ENCODE assay signal across 23 cellular contexts in genomic region chr6:145036236-145036635, GRCh38.
"Had no signal": no experiment of that assay in that cellular context is flagged by ENCODE, and none has a peak within 500 bp of the region (broad histone marks: within the 10 kb centered on the region; RNA-seq: fewer than 3 reads in every experiment).

No MANE protein-coding gene starts in this region.

- FAIRE-seq: RCC 7860 had no signal

- ATAC-seq: body of pancreas, PC-3 had no signal

- H3K9me3 Mint-ChIP-seq: activated CD4-positive, alpha-beta memory T cell treated with anti-CD3 and anti-CD28 coated beads for 36 hours; activated CD4-positive, alpha-beta T cell treated with anti-CD3 and anti-CD28 coated beads, Interleukin-2, amount 10 ng/mL, durations not matched to agents 7 days and 5 days; activated naive CD8-positive, alpha-beta T cell treated with anti-CD3 and anti-CD28 coated beads, Interleukin-2, amount 10 ng/mL, durations not matched to agents 7 days and 5 days; activated T-helper 2 cell treated with anti-CD3 and anti-CD28 coated beads, Interferon-gamma antibody, Interleukin-2, Interleukin-4, amounts not matched to agents 10 μg/mL and 5 μg/mL and 100 μg/mL, durations not matched to agents 14 hours and 24 hours and 36 hours; central memory CD8-positive, alpha-beta T cell had no signal

- H3K36me3 Mint-ChIP-seq: activated CD4-positive, alpha-beta memory T cell treated with anti-CD3 and anti-CD28 coated beads for 36 hours; activated naive CD8-positive, alpha-beta T cell treated with anti-CD3 and anti-CD28 coated beads, Interleukin-2, amount 10 ng/mL, durations not matched to agents 7 days and 5 days had no signal

- DNase-seq: activated CD4-positive, alpha-beta memory T cell treated with anti-CD3 and anti-CD28 coated beads for 36 hours; activated CD4-positive, alpha-beta T cell treated with anti-CD3 and anti-CD28 coated beads, Interleukin-2, amount 10 ng/mL, durations not matched to agents 7 days and 5 days; activated CD4-positive, CD25-positive, alpha-beta regulatory T cell; activated gamma-delta T cell treated with Interleukin-2 at 50 U/mL for 16 hours; activated naive CD4-positive, alpha-beta T cell treated with anti-CD3 and anti-CD28 coated beads, Interleukin-2, amount 50 U/mL, for 16 hours; activated naive CD8-positive, alpha-beta T cell treated with anti-CD3 and anti-CD28 coated beads, Interleukin-2, amount 10 ng/mL, durations not matched to agents 7 days and 5 days; activated T-cell treated with anti-CD3 and anti-CD28 coated beads for 4 hours; activated T-cell treated with anti-CD3 and anti-CD28 coated beads, Interleukin-2, amount 50 U/mL, for 48 hours; adrenal gland; body of pancreas; MV-4-11; NCI-H1092 treated with DMSO at 0.1 percent for 48 hours; NCI-H1417 treated with DMSO at 0.1 percent for 48 hours; NCI-H1694; NCI-H2029 treated with DMSO at 0.1 percent for 48 hours; NCI-H510A treated with DMSO at 0.1 percent for 48 hours; PC-3; SHP77 treated with DMSO at 0.1 percent for 48 hours; T-helper 1 cell had no signal

- H3K27me3 ChIP-seq: adrenal gland, ascending aorta, body of pancreas had no signal

- H3K36me3 ChIP-seq: adrenal gland, ascending aorta had no signal

- H3K4me1 Mint-ChIP-seq: activated CD4-positive, alpha-beta T cell treated with anti-CD3 and anti-CD28 coated beads, Interleukin-2, amount 10 ng/mL, durations not matched to agents 7 days and 5 days; activated naive CD8-positive, alpha-beta T cell treated with anti-CD3 and anti-CD28 coated beads, Interleukin-2, amount 10 ng/mL, durations not matched to agents 7 days and 5 days; central memory CD8-positive, alpha-beta T cell had no signal

- H3K4me3 Mint-ChIP-seq: activated CD4-positive, alpha-beta memory T cell treated with anti-CD3 and anti-CD28 coated beads for 36 hours; activated CD4-positive, alpha-beta T cell treated with anti-CD3 and anti-CD28 coated beads, Interleukin-2, amount 10 ng/mL, durations not matched to agents 7 days and 5 days; activated naive CD8-positive, alpha-beta T cell treated with anti-CD3 and anti-CD28 coated beads, Interleukin-2, amount 10 ng/mL, durations not matched to agents 7 days and 5 days; central memory CD8-positive, alpha-beta T cell had no signal

- H3K4me3 ChIP-seq: adrenal gland, ascending aorta, body of pancreas had no signal

- H3K27ac Mint-ChIP-seq: activated CD4-positive, alpha-beta memory T cell treated with anti-CD3 and anti-CD28 coated beads for 36 hours; activated CD4-positive, alpha-beta T cell treated with anti-CD3 and anti-CD28 coated beads, Interleukin-2, amount 10 ng/mL, durations not matched to agents 7 days and 5 days; activated naive CD8-positive, alpha-beta T cell treated with anti-CD3 and anti-CD28 coated beads, Interleukin-2, amount 10 ng/mL, durations not matched to agents 7 days and 5 days; activated T-helper 2 cell treated with anti-CD3 and anti-CD28 coated beads, Interferon-gamma antibody, Interleukin-2, Interleukin-4, amounts not matched to agents 10 μg/mL and 5 μg/mL and 100 μg/mL, durations not matched to agents 14 hours and 24 hours and 36 hours had no signal
